ENCODE assay signal across 9 cellular contexts in genomic region chr17:18246880-18247612, GRCh38. TPM values are rescaled to one million over a fixed set of nuclear protein-coding genes. Genes with fewer than 3 reads are reported as not detected.
DNase-seq lines count a peak whose midpoint lies in the region; ATAC-seq and TF ChIP-seq lines count a peak whose summit lies in the region.
"Had no signal": no experiment of that assay in that cellular context is flagged by ENCODE, and none has a peak within 500 bp of the region (broad histone marks: within the 10 kb centered on the region; RNA-seq: fewer than 3 reads in every experiment).

No MANE protein-coding gene starts in this region.

- TF ChIP-seq CTCF in chondrocyte (IDR thresholded peaks at IDR 0.05): no peak
- TF ChIP-seq CTCF in lower leg skin (IDR thresholded peaks at IDR 0.05): no peak

- DNase-seq in activated T-cell treated with anti-CD3 and anti-CD28 coated beads for 48 hours (ENCODE audit: low read depth): peak; percentile 51
- DNase-seq in activated T-cell treated with anti-CD3 and anti-CD28 coated beads, Interleukin-2, amount 50 U/mL, for 1 hour: no peak
- DNase-seq in NCI-H774 (lab: John Stamatoyannopoulos, UW): peak; percentile 49
- DNase-seq in chondrocyte (ENCODE audit: low spot score): no peak
- peak; percentile 75 to 94 for DNase-seq in lower leg skin (ENCODE audit: low spot score in 2 of 2)
- peak; percentile 83 for DNase-seq in ureter (ENCODE audit: low spot score)

- H3K4me1 Mint-ChIP-seq in chondrocyte (ENCODE audit: low read depth): peaks cover 5% of the 10 kb centered on the region

- 36 to 43% methylated on average over 44 to 45 of the region's 46 CpGs for WGBS in lower leg skin, 2 donors

- H3K9me3 Mint-ChIP-seq in chondrocyte (ENCODE audit: low read depth): no peaks in the 10 kb centered on the region
- H3K9me3 Mint-ChIP-seq: natural killer cell treated with Interleukin-12 subunit alpha and Interleukin-12 subunit beta and Interleukin-15 and Interleukin-18, amount 100 ng/mL, for 72 hours had no signal

- no peaks in the 10 kb centered on the region for H3K27me3 Mint-ChIP-seq in chondrocyte (ENCODE audit: low read depth)
- H3K27me3 Mint-ChIP-seq: natural killer cell treated with Interleukin-12 subunit alpha and Interleukin-12 subunit beta and Interleukin-15 and Interleukin-18, amount 100 ng/mL, for 72 hours had no signal

- H3K27ac Mint-ChIP-seq in chondrocyte (ENCODE audit: unreplicated experiment): peak overlapping the region; percentile 5

- TF ChIP-seq POLR2A in lower leg skin (IDR thresholded peaks at IDR 0.05): no peak

- no peak overlapping the region for H3K4me3 ChIP-seq in lower leg skin (ENCODE audit: low read depth, poor library complexity, severe bottlenecking)

- ATAC-seq in GM18511 (IDR thresholded peaks at IDR 0.05; ENCODE audit: unreplicated experiment): no peak
- ATAC-seq in HG03196 (IDR thresholded peaks at IDR 0.05; ENCODE audit: unreplicated experiment): no peak

- intact Hi-C loops in lower leg skin (cut with DNase I; ENCODE audit: low total_unique reads): no loop called here

- H3K36me3 Mint-ChIP-seq in chondrocyte (ENCODE audit: low read depth): peaks cover 23% of the 10 kb centered on the region

- H3K4me3 Mint-ChIP-seq in chondrocyte (ENCODE audit: unreplicated experiment): no peak overlapping the region
- H3K4me3 Mint-ChIP-seq: natural killer cell treated with Interleukin-12 subunit alpha and Interleukin-12 subunit beta and Interleukin-15 and Interleukin-18, amount 100 ng/mL, for 72 hours had no signal

RNA-seq across cellular contexts. Expression of gene FLII, which starts 11.5 kb away (rescaled TPM):
- total RNA-seq in chondrocyte (228 to 244 TPM (median 230 TPM) in 3 replicates), lower leg skin (100 to 1,000 TPM; 202 to 292 (median 238) TPM), ureter (307 TPM)

RNA-seq across cellular contexts. Expression of gene MIEF2, which starts 13.4 kb away (rescaled TPM):
- total RNA-seq in chondrocyte (9.5 to 11.5 TPM (median 10.7 TPM) in 3 replicates), lower leg skin (10 to 100 TPM; 24.3 to 57.7 (median 34.2) TPM), ureter (9.8 TPM)

RNA-seq across cellular contexts. Expression of gene LLGL1, which starts 21.6 kb away (rescaled TPM):
- 38.7 to 41.8 TPM (median 39.0 TPM) in 3 replicates for total RNA-seq in chondrocyte
- 10 to 100 TPM; 24.5 to 32.7 (median 29.3) TPM for total RNA-seq in lower leg skin
- total RNA-seq in ureter: 18.5 TPM

Comparison
In these comparisons a context has a peak if more than half of its experiments do, and no peak if none do; other contexts are left out.
1. DNase-seq: peak in activated T-cell treated with anti-CD3 and anti-CD28 coated beads for 48 hours (single experiment), NCI-H774 (single experiment), lower leg skin (2 of 2) and ureter (single experiment); none in activated T-cell treated with anti-CD3 and anti-CD28 coated beads, Interleukin-2, amount 50 U/mL, for 1 hour (single experiment) and chondrocyte (single experiment).